ENCODE assay signal across 24 cellular contexts in genomic region chr10:17396004-17396403, GRCh38.
"Had no signal": no experiment of that assay in that cellular context is flagged by ENCODE, and none has a peak within 500 bp of the region (broad histone marks: within the 10 kb centered on the region; RNA-seq: fewer than 3 reads in every experiment).

No MANE protein-coding gene starts in this region.

- H3K9me3 ChIP-seq: suprapubic skin, testis, thoracic aorta, thyroid gland, tibial artery, tibial nerve, transverse colon, upper lobe of left lung, upper lobe of right lung, uterus, vagina had no signal

- H3K27ac ChIP-seq: stomach, suprapubic skin, testis, thoracic aorta, thyroid gland, tibial artery, tibial nerve, transverse colon, upper lobe of left lung, upper lobe of right lung, uterus, vagina had no signal

- H3K4me1 ChIP-seq: stomach, suprapubic skin, testis, thyroid gland, tibial artery, tibial nerve, transverse colon, upper lobe of left lung, upper lobe of right lung, uterus, vagina had no signal

- H3K4me3 ChIP-seq: stomach, suprapubic skin, testis, thoracic aorta, thyroid gland, tibial artery, tibial nerve, transverse colon, upper lobe of left lung, upper lobe of right lung, uterus, vagina had no signal

- H3K36me3 ChIP-seq: stomach, suprapubic skin, thoracic aorta, thyroid gland, tibial artery, tibial nerve, transverse colon, upper lobe of left lung, upper lobe of right lung, uterus, vagina had no signal

- H3K27me3 ChIP-seq: suprapubic skin, testis, thyroid gland, tibial artery, tibial nerve, transverse colon, upper lobe of left lung, upper lobe of right lung, uterus, vagina had no signal

- DNase-seq: stimulated activated CD4-positive, alpha-beta T cell treated with anti-CD3 and anti-CD28 coated beads, Interleukin-2, amount 100 ng/mL, for 48 hours; stimulated activated CD4-positive, alpha-beta T cell treated with anti-CD3 and anti-CD28 coated beads, Interleukin-4, amount 100 ng/mL, for 1 hour; stimulated activated CD4-positive, alpha-beta T cell treated with anti-CD3 and anti-CD28 coated beads, Interleukin-4, amount 100 ng/mL, for 24 hours; stimulated activated CD4-positive, alpha-beta T cell treated with anti-CD3 and anti-CD28 coated beads, Interleukin-4, amount 100 ng/mL, for 4 hours; stimulated activated CD8-positive, alpha-beta memory T cell treated with anti-CD3 and anti-CD28 coated beads, Interleukin-4, amount 100 ng/mL, for 48 hours; stimulated activated naive B cell treated with anti-CD40 and anti-IgM and Interleukin-4, amounts not matched to agents 10 μg/mL and 1 μg/mL and 100 μg/mL, for 72 hours; stimulated activated naive CD4-positive, alpha-beta T cell; stimulated activated naive CD4-positive, alpha-beta T cell treated with Interleukin-2 at 50 U/mL for 16 hours; stimulated activated naive CD8-positive, alpha-beta T cell treated with anti-CD3 and anti-CD28 coated beads, Interleukin-15, amount 100 ng/mL, for 72 hours; stimulated activated naive CD8-positive, alpha-beta T cell treated with anti-CD3 and anti-CD28 coated beads, Interleukin-15, Interleukin-2, amounts not matched to agents 100 U/mL and 50 U/mL, for 24 hours; stomach; substantia nigra; testis; thyroid gland; tibial artery; transverse colon; trophoblast cell; upper lobe of left lung; upper lobe of right lung; uterus had no signal
